In genomic region chr9:93477397-93477796, GRCh38 we compare ENCODE assay signal across 15 cellular contexts. TPM values are rescaled to one million over a fixed set of nuclear protein-coding genes. Genes with fewer than 3 reads are reported as not detected.
DNase-seq lines count a peak whose midpoint lies in the region; ATAC-seq and TF ChIP-seq lines count a peak whose summit lies in the region.
"Had no signal": no experiment of that assay in that cellular context is flagged by ENCODE, and none has a peak within 500 bp of the region (broad histone marks: within the 10 kb centered on the region; RNA-seq: fewer than 3 reads in every experiment).

No MANE protein-coding gene starts in this region.

- no peaks in the 10 kb centered on the region for H3K27me3 Mint-ChIP-seq in activated T-cell treated with anti-CD3 and anti-CD28 coated beads, Interleukin-2, amount 50 U/mL, for 24 hours

- H3K4me1 ChIP-seq in transverse colon = peaks cover 0 to 29% (median 18%) of the 10 kb centered on the region in 4 donors

- peaks cover 91% of the 10 kb centered on the region for H3K36me3 Mint-ChIP-seq in activated T-cell treated with anti-CD3 and anti-CD28 coated beads, Interleukin-2, amount 50 U/mL, for 24 hours (ENCODE audit: low read depth)

- ATAC-seq in left colon = peak; percentile 56

- peak overlapping the region; percentile 38 to 53 (median 47) for H3K27ac ChIP-seq in transverse colon

- TF ChIP-seq CTCF in transverse colon (IDR thresholded peaks at IDR 0.05) = no peak

- no peaks in the 10 kb centered on the region for H3K27me3 ChIP-seq in transverse colon

- TF ChIP-seq EP300 in transverse colon (IDR thresholded peaks at IDR 0.05; ENCODE audit: low read depth) = no peak

- H3K27ac Mint-ChIP-seq in activated T-cell treated with anti-CD3 and anti-CD28 coated beads, Interleukin-2, amount 50 U/mL, for 24 hours = peak overlapping the region; percentile 9

- H3K4me1 Mint-ChIP-seq in activated T-cell treated with anti-CD3 and anti-CD28 coated beads, Interleukin-2, amount 50 U/mL, for 24 hours (ENCODE audit: low read depth) = peaks cover 48% of the 10 kb centered on the region

- peaks cover 0 to 9% (median 0%) of the 10 kb centered on the region in 4 donors for H3K36me3 ChIP-seq in transverse colon

- 52 to 67% methylated on average over 2 of the region's 2 CpGs for WGBS in transverse colon (ENCODE audit: low coverage in 1 of 2), 2 donors

- no peak for TF ChIP-seq POLR2A in transverse colon (IDR thresholded peaks at IDR 0.05)

- H3K9me3 ChIP-seq in transverse colon = no peaks in the 10 kb centered on the region

- H3K4me3 ChIP-seq in transverse colon = no peak overlapping the region

- intact Hi-C loops in left colon (cut with DNase I, micrococcal nuclease) = no loop called here
- intact Hi-C loops in transverse colon (cut with DNase I; ENCODE audit: low total_unique reads) = no loop called here

- DNase-seq in NCI-H1417 (lab: John Stamatoyannopoulos, UW) = peak; percentile 3 to 60 (median 7)
- DNase-seq in NCI-H1417 treated with DMSO at 0.1 percent for 48 hours (lab: John Stamatoyannopoulos, UW) = no peak
- no peak for DNase-seq in activated T-cell treated with anti-CD3 and anti-CD28 coated beads, Interleukin-2, amount 50 U/mL, for 24 hours
- DNase-seq in activated T-cell treated with anti-CD3 and anti-CD28 coated beads, Interleukin-2, amount 50 U/mL, for 48 hours = no peak
- DNase-seq in left colon = no peak
- no peak for DNase-seq in transverse colon
- no peak for DNase-seq in NOMO-1 treated with dmso at 0.1 percent for 144 hours (lab: John Stamatoyannopoulos, UW; ENCODE audit: unreplicated experiment)
- no peak for DNase-seq in HPDE6-E6E7 (ENCODE audit: extremely low spot score)
- DNase-seq: 8988T, DMS79 treated with DMSO at 0.1 percent for 48 hours, KBM-7, NCI-H187 treated with DMSO at 0.1 percent for 48 hours, NCI-H2171, OCI-M1 had no signal

- in situ Hi-C loops in transverse colon (cut with MboI; ENCODE audit: low pct_ligation_motif_present in 1 of 4, low pct_unique_long_range_greater_than_20kb in 1 of 4, low sequenced_read_pairs in 3 of 4) = no loop called here

- no peaks in the 10 kb centered on the region for H3K9me3 Mint-ChIP-seq in activated T-cell treated with anti-CD3 and anti-CD28 coated beads, Interleukin-2, amount 50 U/mL, for 24 hours
- H3K9me3 Mint-ChIP-seq: CD14-positive monocyte had no signal

- no peak overlapping the region for H3K4me3 Mint-ChIP-seq in activated T-cell treated with anti-CD3 and anti-CD28 coated beads, Interleukin-2, amount 50 U/mL, for 24 hours
- H3K4me3 Mint-ChIP-seq: CD14-positive monocyte had no signal

RNA-seq across cellular contexts. Expression of gene FAM120AOS, which starts 24.0 kb away (rescaled TPM):
- total RNA-seq in left colon (10 to 100 TPM; 65.8 to 93.3 TPM), transverse colon (100 to 1,000 TPM in 1 of 4 donors, 10 to 100 TPM in 3; 68.9 to 108 (median 86.4) TPM)

RNA-seq across cellular contexts. Expression of gene FAM120A, which starts 25.9 kb away (rescaled TPM):
- total RNA-seq in left colon (100 to 1,000 TPM; 179 to 214 TPM), transverse colon (100 to 1,000 TPM; 122 to 244 (median 180) TPM)

Comparison
In these comparisons a context has a peak if more than half of its experiments do, and no peak if none do; other contexts are left out.
1. DNase-seq: peak in NCI-H1417 (3 of 3); none in NCI-H1417 treated with DMSO at 0.1 percent for 48 hours (single experiment), activated T-cell treated with anti-CD3 and anti-CD28 coated beads, Interleukin-2, amount 50 U/mL, for 24 hours (single experiment), activated T-cell treated with anti-CD3 and anti-CD28 coated beads, Interleukin-2, amount 50 U/mL, for 48 hours (0 of 2), left colon (0 of 2), transverse colon (single experiment), NOMO-1 treated with dmso at 0.1 percent for 144 hours (single experiment) and HPDE6-E6E7 (single experiment).